9 cellular contexts compared by ENCODE assay signal in the genomic region with DNA sequence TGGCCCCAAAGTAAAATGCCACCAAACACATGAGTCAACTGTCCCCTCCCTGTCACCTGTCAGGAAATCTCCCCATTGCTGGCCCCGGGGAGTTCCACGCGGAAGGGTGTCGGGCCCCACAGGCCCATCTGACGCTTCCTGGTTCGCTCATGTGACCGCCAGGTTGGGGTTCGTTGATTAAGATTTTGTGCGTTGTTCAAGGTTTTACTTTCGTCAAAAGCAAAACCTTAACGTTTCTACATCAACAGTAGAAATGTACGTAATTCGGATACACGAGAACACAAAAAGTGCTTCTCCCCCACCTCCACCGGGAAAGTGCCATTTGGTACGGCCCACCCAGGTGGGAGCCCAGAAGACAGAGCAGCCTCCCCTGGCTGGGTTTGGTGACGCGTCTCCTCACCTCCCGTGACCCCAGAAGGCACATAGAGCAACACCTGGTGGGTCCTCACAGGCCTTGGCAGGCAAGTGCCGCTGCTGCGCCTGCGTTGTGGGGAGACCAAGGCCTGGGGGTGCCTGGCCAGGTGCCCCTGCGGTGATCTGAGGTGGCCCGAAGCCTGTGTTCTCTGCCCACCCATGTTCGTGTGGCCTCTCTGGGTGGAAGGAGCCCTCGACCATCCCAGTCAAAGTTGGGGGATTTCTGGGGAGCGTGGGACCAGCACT.
DNase-seq lines count a peak whose midpoint lies in the region; ATAC-seq lines count a peak whose summit lies in the region.
"Had no signal": no experiment of that assay in that cellular context is flagged by ENCODE, and none has a peak within 500 bp of the region (broad histone marks: within the 10 kb centered on the region; RNA-seq: fewer than 3 reads in every experiment).

No MANE protein-coding gene starts in this region.

- CTCF ChIA-PET in T-cell (lab: Charles Lee): no interaction called here

- ATAC-seq in CD4-positive, CD25-positive, alpha-beta regulatory T cell (ENCODE audit: low read depth in 2 of 2): peak; percentile 77 to 81
- ATAC-seq in GM21529 (IDR thresholded peaks at IDR 0.05; ENCODE audit: unreplicated experiment) (peak; percentile 46), T-cell (replicated peaks in 1 of 4) (peak; percentile 61 to 86 (median 66)), left lobe of liver (no peak)
- peak; percentile 59 for ATAC-seq in central memory CD8-positive, alpha-beta T cell (replicated peaks; ENCODE audit: extremely low read depth, poor library complexity, severe bottlenecking)
- ATAC-seq in stimulated activated naive CD8-positive, alpha-beta T cell treated with anti-CD3 and anti-CD28 coated beads, Interleukin-15, amount 100 ng/mL, for 72 hours: peak; percentile 78

- H3K4me3 Mint-ChIP-seq in CD4-positive, CD25-positive, alpha-beta regulatory T cell: peak overlapping the region; percentile 76 to 85 (median 83)
- H3K4me3 Mint-ChIP-seq in T-cell: peak overlapping the region; percentile 49 to 86 (median 66)
- peak overlapping the region; percentile 59 for H3K4me3 Mint-ChIP-seq in central memory CD8-positive, alpha-beta T cell
- peak overlapping the region; percentile 84 to 97 for H3K4me3 Mint-ChIP-seq in stimulated activated naive CD8-positive, alpha-beta T cell treated with anti-CD3 and anti-CD28 coated beads, Interleukin-15, amount 100 ng/mL, for 72 hours

- H3K9me3 ChIP-seq in CD4-positive, CD25-positive, alpha-beta regulatory T cell (ENCODE audit: control insufficient read depth in 2 of 2, low read length in 2 of 2): no peaks in the 10 kb centered on the region

- H3K27me3 ChIP-seq in CD4-positive, CD25-positive, alpha-beta regulatory T cell (ENCODE audit: control insufficient read depth, insufficient read depth, low read length): no peaks in the 10 kb centered on the region

- peak overlapping the region; percentile 98 to 99 (median 99) for H3K27ac Mint-ChIP-seq in CD4-positive, CD25-positive, alpha-beta regulatory T cell
- H3K27ac Mint-ChIP-seq in T-cell: peak overlapping the region; percentile 78 to 97
- H3K27ac Mint-ChIP-seq in central memory CD8-positive, alpha-beta T cell (ENCODE audit: low read depth): peak overlapping the region; percentile 78
- H3K27ac Mint-ChIP-seq in stimulated activated naive CD8-positive, alpha-beta T cell treated with anti-CD3 and anti-CD28 coated beads, Interleukin-15, amount 100 ng/mL, for 72 hours: peak overlapping the region; percentile 95 to 97

- POLR2A ChIA-PET in T-cell (lab: Charles Lee): no interaction called here

- H3K36me3 Mint-ChIP-seq in CD4-positive, CD25-positive, alpha-beta regulatory T cell: peaks cover 5% of the 10 kb centered on the region
- H3K36me3 Mint-ChIP-seq in T-cell: peaks cover 9% of the 10 kb centered on the region
- peaks cover 12% of the 10 kb centered on the region for H3K36me3 Mint-ChIP-seq in central memory CD8-positive, alpha-beta T cell (ENCODE audit: insufficient read depth)

- H3K4me1 Mint-ChIP-seq in CD4-positive, CD25-positive, alpha-beta regulatory T cell: peaks cover 3 to 65% (median 11%) of the 10 kb centered on the region in 4 donors
- peaks cover 28 to 47% (median 30%) of the 10 kb centered on the region in 3 donors for H3K4me1 Mint-ChIP-seq in T-cell
- H3K4me1 Mint-ChIP-seq in central memory CD8-positive, alpha-beta T cell: peaks cover 16% of the 10 kb centered on the region
- peaks cover 90% of the 10 kb centered on the region for H3K4me1 Mint-ChIP-seq in stimulated activated naive CD8-positive, alpha-beta T cell treated with anti-CD3 and anti-CD28 coated beads, Interleukin-15, amount 100 ng/mL, for 72 hours

- peak; percentile 86 to 90 (median 90) for DNase-seq in CD4-positive, CD25-positive, alpha-beta regulatory T cell
- peak; percentile 35 to 93 (median 76) for DNase-seq in T-cell
- DNase-seq in central memory CD8-positive, alpha-beta T cell (ENCODE audit: low spot score in 2 of 2): peak; percentile 35 to 36
- peak; percentile 72 to 79 for DNase-seq in stimulated activated naive CD8-positive, alpha-beta T cell treated with anti-CD3 and anti-CD28 coated beads, Interleukin-15, amount 100 ng/mL, for 72 hours
- no peak for DNase-seq in posterior vena cava (ENCODE audit: low spot score)
- no peak for DNase-seq in left lobe of liver (ENCODE audit: low spot score)
- no peak for DNase-seq in COLO829 (ENCODE audit: low spot score)
- DNase-seq: DND-41 had no signal

- H3K9me3 Mint-ChIP-seq in CD4-positive, CD25-positive, alpha-beta regulatory T cell: no peaks in the 10 kb centered on the region
- H3K9me3 Mint-ChIP-seq in T-cell: no peaks in the 10 kb centered on the region
- H3K9me3 Mint-ChIP-seq in central memory CD8-positive, alpha-beta T cell: no peaks in the 10 kb centered on the region
- no peaks in the 10 kb centered on the region for H3K9me3 Mint-ChIP-seq in stimulated activated naive CD8-positive, alpha-beta T cell treated with anti-CD3 and anti-CD28 coated beads, Interleukin-15, amount 100 ng/mL, for 72 hours

- peaks cover 4% of the 10 kb centered on the region for H3K27me3 Mint-ChIP-seq in CD4-positive, CD25-positive, alpha-beta regulatory T cell
- H3K27me3 Mint-ChIP-seq in T-cell: no peaks in the 10 kb centered on the region
- no peaks in the 10 kb centered on the region for H3K27me3 Mint-ChIP-seq in central memory CD8-positive, alpha-beta T cell
- no peaks in the 10 kb centered on the region for H3K27me3 Mint-ChIP-seq in stimulated activated naive CD8-positive, alpha-beta T cell treated with anti-CD3 and anti-CD28 coated beads, Interleukin-15, amount 100 ng/mL, for 72 hours

- H3K4me1 ChIP-seq in CD4-positive, CD25-positive, alpha-beta regulatory T cell (ENCODE audit: control insufficient read depth, insufficient read depth, low read length, poor library complexity, severe bottlenecking): peaks cover 40% of the 10 kb centered on the region

- H3K4me3 ChIP-seq in CD4-positive, CD25-positive, alpha-beta regulatory T cell (ENCODE audit: low read depth, low read length): no peak overlapping the region

- peaks cover 9% of the 10 kb centered on the region for H3K36me3 ChIP-seq in CD4-positive, CD25-positive, alpha-beta regulatory T cell (ENCODE audit: control insufficient read depth, insufficient read depth, low read length)

- intact Hi-C loops in posterior vena cava (cut with DNase I): no loop called here

- peak overlapping the region; percentile 98 for H3K27ac ChIP-seq in CD4-positive, CD25-positive, alpha-beta regulatory T cell (ENCODE audit: insufficient read depth, low read length, poor library complexity, severe bottlenecking)

Comparison
In these comparisons a context has a peak if more than half of its experiments do, and no peak if none do; other contexts are left out.
1. DNase-seq: peak in CD4-positive, CD25-positive, alpha-beta regulatory T cell (3 of 3), T-cell (34 of 34), central memory CD8-positive, alpha-beta T cell (2 of 2) and stimulated activated naive CD8-positive, alpha-beta T cell treated with anti-CD3 and anti-CD28 coated beads, Interleukin-15, amount 100 ng/mL, for 72 hours (2 of 2); none in posterior vena cava (single experiment), left lobe of liver (single experiment) and COLO829 (single experiment).
2. Peak in every context shown above with its lines, with median percentiles within 50 percentile points of each other: H3K27ac Mint-ChIP-seq and H3K4me3 Mint-ChIP-seq.